Comparison of ENCODE assay signal across 1 cellular context in genomic region chr12:49865109-49865781, GRCh38.
TF ChIP-seq lines count a peak whose summit lies in the region.

No MANE protein-coding gene starts in this region.

TF ChIP-seq in K562, 482 proteins besides CTCF, POLR2A, EP300 and RAD21:
- TF ChIP-seq ZNF408 (CRISPR knock-in tag; IDR thresholded peaks at IDR 0.05; ENCODE audit: low read depth) (no peak), ZKSCAN8 (CRISPR knock-in tag; IDR thresholded peaks at IDR 0.05) (0 out of 2 replicates have a peak, but pooled peaks have one; percentile 58), NFIC (IDR thresholded peaks at IDR 0.05) (no peak), ZNF518B (CRISPR knock-in tag; IDR thresholded peaks at IDR 0.05) (no peak), MEIS2 (IDR thresholded peaks at IDR 0.05; ENCODE audit: partially characterized antibody) (no peak), GTF2E2 (tag; IDR thresholded peaks at IDR 0.05) (no peak), ZNF695 (CRISPR knock-in tag; IDR thresholded peaks at IDR 0.05) (no peak)
